15 cellular contexts compared by ENCODE assay signal in genomic region chr12:76073561-76073960, GRCh38. TPM values are rescaled to one million over a fixed set of nuclear protein-coding genes. Genes with fewer than 3 reads are reported as not detected.
DNase-seq lines count a peak whose midpoint lies in the region; ATAC-seq and TF ChIP-seq lines count a peak whose summit lies in the region.
"Had no signal": no experiment of that assay in that cellular context is flagged by ENCODE, and none has a peak within 500 bp of the region (broad histone marks: within the 10 kb centered on the region; RNA-seq: fewer than 3 reads in every experiment).

No MANE protein-coding gene starts in this region.

- peak overlapping the region; percentile 3 for H3K4me3 ChIP-seq in cardiac muscle cell
- H3K4me3 ChIP-seq in right cardiac atrium (ENCODE audit: low read length) = no peak overlapping the region
- no peak overlapping the region for H3K4me3 ChIP-seq in OCI-LY7 (ENCODE audit: low read depth, low read length, poor library complexity, severe bottlenecking)
- no peak overlapping the region for H3K4me3 ChIP-seq in skeletal muscle tissue (ENCODE audit: low read length in 3 of 3)
- H3K4me3 ChIP-seq in mucosa of descending colon = no peak overlapping the region
- H3K4me3 ChIP-seq: BLaER1 treated with 17β-estradiol and CSF1 and Interleukin-3, amounts not matched to agents 10 nM and 100 nM had no signal

- no peak overlapping the region for H2AFZ ChIP-seq in OCI-LY7 (ENCODE audit: low read length)

- intact Hi-C loops in right cardiac atrium (cut with DNase I) (no loop called here), OCI-LY7 (cut with micrococcal nuclease; ENCODE audit: unreplicated experiment) (no loop called here), mucosa of descending colon (cut with DNase I, micrococcal nuclease) (no loop called here)

- no peak overlapping the region for H3K9ac ChIP-seq in skeletal muscle tissue (ENCODE audit: low read depth in 1 of 3, low read length in 3 of 3)
- H3K9ac ChIP-seq: BLaER1 treated with 17β-estradiol and CSF1 and Interleukin-3, amounts not matched to agents 10 nM and 100 nM had no signal

- TF ChIP-seq CTCF in cardiac muscle cell (IDR thresholded peaks at IDR 0.05; ENCODE audit: low read depth, low read length) (no peak), OCI-LY7 (conservative IDR thresholded peaks at IDR 0.05; ENCODE audit: low read length) (no peak), mucosa of descending colon (IDR thresholded peaks at IDR 0.05) (no peak)

- H3K4me1 Mint-ChIP-seq in activated T-cell treated with anti-CD3 and anti-CD28 coated beads, Interleukin-2, amount 50 U/mL, for 24 hours (ENCODE audit: low read depth) = peaks cover 77% of the 10 kb centered on the region
- peaks cover 69% of the 10 kb centered on the region for H3K4me1 Mint-ChIP-seq in activated T-cell treated with anti-CD3 and anti-CD28 coated beads, Interleukin-2, amount 50 U/mL, for 4 hours (ENCODE audit: low read depth)

- H3K9me2 ChIP-seq in OCI-LY7 (ENCODE audit: insufficient read depth, low read length) = no peaks in the 10 kb centered on the region

- H3K4me1 ChIP-seq in cardiac muscle cell (ENCODE audit: low read depth) (peaks cover 47% of the 10 kb centered on the region), right cardiac atrium (ENCODE audit: control insufficient read depth, insufficient read depth, low read length) (peaks cover 4% of the 10 kb centered on the region), OCI-LY7 (ENCODE audit: insufficient read depth, low read length, poor library complexity, severe bottlenecking) (peaks cover 42% of the 10 kb centered on the region), skeletal muscle tissue (ENCODE audit: control insufficient read depth in 3 of 3, insufficient read depth in 3 of 3, low read length in 3 of 3) (peaks cover 0 to 7% (median 4%) of the 10 kb centered on the region in 3 donors), mucosa of descending colon (ENCODE audit: low read depth) (no peaks in the 10 kb centered on the region)

- no peaks in the 10 kb centered on the region for H3K9me3 Mint-ChIP-seq in activated T-cell treated with anti-CD3 and anti-CD28 coated beads, Interleukin-2, amount 50 U/mL, for 24 hours
- H3K9me3 Mint-ChIP-seq in activated T-cell treated with anti-CD3 and anti-CD28 coated beads, Interleukin-2, amount 50 U/mL, for 4 hours = peaks cover 4% of the 10 kb centered on the region

- no peak for ATAC-seq in activated T-cell treated with anti-CD3 and anti-CD28 coated beads, Interleukin-2, amount 50 U/mL, for 4 hours
- ATAC-seq in right cardiac atrium = no peak
- no peak for ATAC-seq in mucosa of descending colon

- H3K79me2 ChIP-seq in OCI-LY7 (ENCODE audit: insufficient read depth, low read depth, low read length) = peaks cover 100% of the 10 kb centered on the region

- H3K36me3 ChIP-seq in cardiac muscle cell = no peaks in the 10 kb centered on the region
- H3K36me3 ChIP-seq in OCI-LY7 (ENCODE audit: insufficient read depth, low read length) = peaks cover 98% of the 10 kb centered on the region
- peaks cover 0 to 2% (median 0%) of the 10 kb centered on the region in 3 donors for H3K36me3 ChIP-seq in skeletal muscle tissue (ENCODE audit: control insufficient read depth in 3 of 3, insufficient read depth in 3 of 3, low read length in 3 of 3)
- H3K36me3 ChIP-seq in mucosa of descending colon (ENCODE audit: low read depth) = no peaks in the 10 kb centered on the region

- TSS peak; percentile 0 for BruUV-seq in OCI-LY7 (replicated peaks; lab: Mats Ljungman, UMichigan)

- no peak overlapping the region for H3K4me2 ChIP-seq in OCI-LY7 (ENCODE audit: low read length)
- H3K4me2 ChIP-seq: BLaER1 treated with 17β-estradiol and CSF1 and Interleukin-3, amounts not matched to agents 10 nM and 100 nM had no signal

- peak overlapping the region; percentile 56 for H3K27ac Mint-ChIP-seq in activated T-cell treated with anti-CD3 and anti-CD28 coated beads, Interleukin-2, amount 50 U/mL, for 24 hours
- H3K27ac Mint-ChIP-seq: HFFc6 had no signal

- POLR2A ChIA-PET in OCI-LY7 (lab: Charles Lee) = interaction anchor here (1.4 to 3.0 kb wide), 2 partner anchors 9 kb away, joined by 4 to 24 read pairs; no protein-coding TSS in a partner anchor

- CTCF ChIA-PET in OCI-LY7 (lab: Charles Lee; ENCODE audit: unreplicated experiment) = no interaction called here

- H3K27me3 ChIP-seq in cardiac muscle cell = no peaks in the 10 kb centered on the region
- H3K27me3 ChIP-seq in right cardiac atrium (ENCODE audit: control insufficient read depth, insufficient read depth) = no peaks in the 10 kb centered on the region
- no peaks in the 10 kb centered on the region for H3K27me3 ChIP-seq in skeletal muscle tissue (ENCODE audit: control insufficient read depth in 3 of 3, insufficient read depth in 3 of 3, low read length in 3 of 3)
- H3K27me3 ChIP-seq: BLaER1 treated with 17β-estradiol and CSF1 and Interleukin-3, amounts not matched to agents 10 nM and 100 nM had no signal

- H3K9me3 ChIP-seq in cardiac muscle cell (ENCODE audit: low read depth) = no peaks in the 10 kb centered on the region
- H3K9me3 ChIP-seq in right cardiac atrium (ENCODE audit: control insufficient read depth, low read length) = no peaks in the 10 kb centered on the region
- H3K9me3 ChIP-seq in OCI-LY7 (ENCODE audit: low read length) = 0 out of 2 replicates have a peak, but pooled peaks cover 7% of the 10 kb centered on the region
- H3K9me3 ChIP-seq in skeletal muscle tissue (ENCODE audit: control insufficient read depth in 3 of 3, low read length in 3 of 3) = no peaks in the 10 kb centered on the region
- no peaks in the 10 kb centered on the region for H3K9me3 ChIP-seq in mucosa of descending colon

- H3K27me3 Mint-ChIP-seq in activated T-cell treated with anti-CD3 and anti-CD28 coated beads, Interleukin-2, amount 50 U/mL, for 24 hours = no peaks in the 10 kb centered on the region
- no peaks in the 10 kb centered on the region for H3K27me3 Mint-ChIP-seq in activated T-cell treated with anti-CD3 and anti-CD28 coated beads, Interleukin-2, amount 50 U/mL, for 4 hours (ENCODE audit: low read depth)
- H3K27me3 Mint-ChIP-seq: CD4-positive, CD25-positive, alpha-beta regulatory T cell had no signal

- no peak overlapping the region for H3K4me3 Mint-ChIP-seq in activated T-cell treated with anti-CD3 and anti-CD28 coated beads, Interleukin-2, amount 50 U/mL, for 24 hours
- H3K4me3 Mint-ChIP-seq in activated T-cell treated with anti-CD3 and anti-CD28 coated beads, Interleukin-2, amount 50 U/mL, for 4 hours = no peak overlapping the region
- H3K4me3 Mint-ChIP-seq: CD4-positive, CD25-positive, alpha-beta regulatory T cell; HFFc6 had no signal

- peaks cover 94% of the 10 kb centered on the region for H3K36me3 Mint-ChIP-seq in activated T-cell treated with anti-CD3 and anti-CD28 coated beads, Interleukin-2, amount 50 U/mL, for 24 hours (ENCODE audit: low read depth)
- peaks cover 56% of the 10 kb centered on the region for H3K36me3 Mint-ChIP-seq in activated T-cell treated with anti-CD3 and anti-CD28 coated beads, Interleukin-2, amount 50 U/mL, for 4 hours (ENCODE audit: insufficient read depth)

- H4K20me1 ChIP-seq in OCI-LY7 (ENCODE audit: insufficient read depth, low read length) = peaks cover 71% of the 10 kb centered on the region

- no peak for DNase-seq in activated T-cell treated with anti-CD3 and anti-CD28 coated beads, Interleukin-2, amount 50 U/mL, for 24 hours
- DNase-seq in activated T-cell treated with anti-CD3 and anti-CD28 coated beads, Interleukin-2, amount 50 U/mL, for 4 hours = no peak
- DNase-seq in cardiac muscle cell (ENCODE audit: low read depth in 1 of 2, low spot score in 1 of 2) (peak in 1 of 2 donors; percentile 21), right cardiac atrium (no peak), OCI-LY7 (ENCODE audit: low spot score) (no peak), mucosa of descending colon (no peak)
- DNase-seq: 8988T; AML-193; Calu3; CD4-positive, CD25-positive, alpha-beta regulatory T cell; DMS 273 treated with DMSO at 0.1 percent for 48 hours; HCEC 1CT; HFFc6 had no signal

- peak overlapping the region; percentile 78 for H3K27ac ChIP-seq in cardiac muscle cell
- H3K27ac ChIP-seq in right cardiac atrium (ENCODE audit: low read length) = no peak overlapping the region
- H3K27ac ChIP-seq in OCI-LY7 (ENCODE audit: low read depth, low read length, poor library complexity, severe bottlenecking) = no peak overlapping the region
- peak overlapping the region; percentile 14 for H3K27ac ChIP-seq in skeletal muscle tissue (ENCODE audit: low read depth, low read length)
- H3K27ac ChIP-seq: BLaER1 treated with 17β-estradiol and CSF1 and Interleukin-3, amounts not matched to agents 10 nM and 100 nM had no signal

RNA-seq across cellular contexts. Expression of gene NAP1L1, which starts 10.9 kb away (rescaled TPM):
- total RNA-seq in activated T-cell treated with anti-CD3 and anti-CD28 coated beads, Interleukin-2, amount 50 U/mL, for 4 hours = 1,000 to 10,000 TPM in 1 of 3 donors, 100 to 1,000 TPM in 2; 918 to 1,002 (median 960) TPM
- total RNA-seq in cardiac muscle cell (359 and 671 TPM in 2 replicates), right cardiac atrium (100 to 1,000 TPM; 352 to 471 (median 401) TPM), OCI-LY7 (2022) (904 and 1,048 TPM in 2 replicates), skeletal muscle tissue (130 TPM), mucosa of descending colon (100 to 1,000 TPM in 2 of 3 donors, 10 to 100 TPM in 1; 81.4 to 310 (median 142) TPM)
- polyA plus RNA-seq in cardiac muscle cell (214 and 271 TPM in 2 replicates), right cardiac atrium (335 TPM)
- 348 and 487 TPM in 2 replicates for total RNA-seq in OCI-LY7 (2014; rRNA removed; shearing (Covaris generic))

RNA-seq across cellular contexts. Expression of gene PHLDA1, which starts 42.0 kb away (rescaled TPM):
- 10 to 100 TPM; 36.8 to 52.2 (median 37.2) TPM for total RNA-seq in activated T-cell treated with anti-CD3 and anti-CD28 coated beads, Interleukin-2, amount 50 U/mL, for 4 hours
- total RNA-seq in cardiac muscle cell = 8.1 and 9.3 TPM in 2 replicates
- 5.8 TPM in 2 replicates for polyA plus RNA-seq in cardiac muscle cell
- 1 to 10 TPM; 2.0 to 5.9 (median 3.5) TPM for total RNA-seq in right cardiac atrium
- polyA plus RNA-seq in right cardiac atrium = 3.9 TPM
- total RNA-seq in OCI-LY7 (2014; rRNA removed; shearing (Covaris generic)) = 0.44 and 0.54 TPM in 2 replicates
- total RNA-seq in OCI-LY7 (2022) = 2.1 and 2.3 TPM in 2 replicates
- total RNA-seq in skeletal muscle tissue = 9.9 TPM
- total RNA-seq in mucosa of descending colon = 1 to 10 TPM; 2.2 to 8.8 (median 3.5) TPM

Comparison
In these comparisons a context has a peak if more than half of its experiments do, and no peak if none do; other contexts are left out.
1. H3K27ac ChIP-seq: peak in cardiac muscle cell (single experiment) and skeletal muscle tissue (single experiment); none in right cardiac atrium (single experiment) and OCI-LY7 (single experiment).